ENCODE assay signal across 8 cellular contexts in genomic region chr13:99500839-99501134, GRCh38.
DNase-seq lines count a peak whose midpoint lies in the region; ATAC-seq and TF ChIP-seq lines count a peak whose summit lies in the region.

No MANE protein-coding gene starts in this region.

- TF ChIP-seq CTCF in GM12865 (IDR thresholded peaks at IDR 0.05; ENCODE audit: insufficient read depth, low read depth, low read length, missing control alignments) (no peak), WI38 (IDR thresholded peaks at IDR 0.05; ENCODE audit: low read depth, low read length) (no peak)

- peaks cover 13% of the 10 kb centered on the region for H3K4me1 ChIP-seq in stomach smooth muscle (ENCODE audit: control insufficient read depth, insufficient read depth, low read length)

- peak overlapping the region; percentile 53 for H3K27ac ChIP-seq in stomach smooth muscle (ENCODE audit: low read length)

- H3K4me3 ChIP-seq in GM12865 (ENCODE audit: low read depth, low read length) (peak overlapping the region; percentile 74), WI38 (ENCODE audit: low read depth, low read length) (peak overlapping the region; percentile 92), iPS-11a (ENCODE audit: low read depth, low read length) (peak overlapping the region; percentile 98), stomach smooth muscle (ENCODE audit: low read length in 2 of 2) (peak overlapping the region; percentile 94 to 99)

- H3K27me3 ChIP-seq in stomach smooth muscle (ENCODE audit: control insufficient read depth in 1 of 2, insufficient read depth in 2 of 2, low read length in 2 of 2): no peaks in the 10 kb centered on the region

- H3K9me3 ChIP-seq in stomach smooth muscle (ENCODE audit: control insufficient read depth in 2 of 2, low read length in 2 of 2): no peaks in the 10 kb centered on the region

- peak overlapping the region; percentile 66 to 85 for H3K9ac ChIP-seq in stomach smooth muscle (ENCODE audit: low read length in 2 of 2)

- H3K36me3 ChIP-seq in stomach smooth muscle (ENCODE audit: control insufficient read depth in 2 of 2, insufficient read depth in 2 of 2, low read length in 2 of 2): no peaks in the 10 kb centered on the region

- no peak for DNase-seq in GM12865 (ENCODE audit: low read depth)
- DNase-seq in COLO829 (ENCODE audit: low spot score): no peak
- no peak for DNase-seq in NCI-H524 treated with DMSO at 0.1 percent for 48 hours (lab: John Stamatoyannopoulos, UW)
- DNase-seq in SW 1271 (lab: John Stamatoyannopoulos, UW): no peak

- ATAC-seq in HG02588 (IDR thresholded peaks at IDR 0.05; ENCODE audit: unreplicated experiment): peak; percentile 12
